ENCODE assay signal across 28 cellular contexts in the genomic region with DNA sequence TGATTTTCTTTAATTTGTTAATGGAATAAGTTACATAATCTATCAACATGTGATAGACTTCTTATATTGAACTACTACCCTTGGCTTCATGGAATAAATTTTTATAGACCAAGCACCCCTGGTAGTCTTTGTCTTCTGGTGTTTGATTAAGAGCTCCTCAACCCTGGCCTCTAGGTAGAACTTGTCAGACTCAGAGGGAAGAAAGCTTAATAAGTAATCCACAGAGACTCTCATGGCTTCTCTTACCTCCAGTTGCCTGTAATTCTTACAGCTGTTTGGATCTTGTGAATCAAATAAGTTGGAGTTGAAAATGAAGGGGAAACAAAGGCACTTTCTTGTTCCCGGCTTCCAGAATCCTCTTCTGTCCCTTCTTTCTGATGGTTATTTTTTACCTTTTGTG. TPM values are rescaled to one million over a fixed set of nuclear protein-coding genes. Genes with fewer than 3 reads are reported as not detected.
"Had no signal": no experiment of that assay in that cellular context is flagged by ENCODE, and none has a peak within 500 bp of the region (broad histone marks: within the 10 kb centered on the region; RNA-seq: fewer than 3 reads in every experiment).

No MANE protein-coding gene starts in this region.

- H3K4me1 ChIP-seq: ascending aorta, body of pancreas, Peyer's patch had no signal

- H3K27me3 Mint-ChIP-seq: activated CD4-positive, alpha-beta T cell treated with anti-CD3 and anti-CD28 coated beads for 36 hours; activated CD8-positive, alpha-beta T cell treated with anti-CD3 and anti-CD28 coated beads for 36 hours; activated naive CD8-positive, alpha-beta T cell treated with anti-CD3 and anti-CD28 coated beads, Interleukin-2, amount 50 U/mL, for 24 hours; activated T-cell treated with anti-CD3 and anti-CD28 coated beads, Interleukin-2, amount 50 U/mL, for 24 hours; T-helper 17 cell had no signal

- H3K27ac Mint-ChIP-seq: activated CD4-positive, alpha-beta T cell treated with anti-CD3 and anti-CD28 coated beads for 36 hours; activated CD8-positive, alpha-beta T cell treated with anti-CD3 and anti-CD28 coated beads for 36 hours; activated naive CD8-positive, alpha-beta T cell treated with anti-CD3 and anti-CD28 coated beads, Interleukin-2, amount 50 U/mL, for 24 hours; activated T-cell treated with anti-CD3 and anti-CD28 coated beads, Interleukin-2, amount 50 U/mL, for 24 hours; T-helper 17 cell had no signal

- H3K4me1 Mint-ChIP-seq: activated CD4-positive, alpha-beta T cell treated with anti-CD3 and anti-CD28 coated beads for 36 hours; activated naive CD8-positive, alpha-beta T cell treated with anti-CD3 and anti-CD28 coated beads, Interleukin-2, amount 50 U/mL, for 24 hours had no signal

- H3K4me2 ChIP-seq: KMS-11 had no signal

- H3K4me3 ChIP-seq: ascending aorta, body of pancreas, Peyer's patch, SJSA1 had no signal

- ATAC-seq: activated CD4-positive, alpha-beta T cell treated with anti-CD3 and anti-CD28 coated beads for 36 hours; activated CD8-positive, alpha-beta T cell treated with anti-CD3 and anti-CD28 coated beads for 36 hours; activated naive CD4-positive, alpha-beta T cell treated with anti-CD3 and anti-CD28 coated beads, Interleukin-2, amount 50 U/mL, for 72 hours; activated naive CD8-positive, alpha-beta T cell treated with anti-CD3 and anti-CD28 coated beads, Interleukin-2, amount 50 U/mL, for 24 hours; body of pancreas; T-helper 17 cell had no signal

- H3K27ac ChIP-seq: ascending aorta, body of pancreas, KMS-11, Peyer's patch, SJSA1 had no signal

- FAIRE-seq: bronchial epithelial cell had no signal

- H3K4me3 Mint-ChIP-seq: activated CD4-positive, alpha-beta T cell treated with anti-CD3 and anti-CD28 coated beads for 36 hours; activated CD8-positive, alpha-beta T cell treated with anti-CD3 and anti-CD28 coated beads for 36 hours; activated naive CD8-positive, alpha-beta T cell treated with anti-CD3 and anti-CD28 coated beads, Interleukin-2, amount 50 U/mL, for 24 hours; activated T-cell treated with anti-CD3 and anti-CD28 coated beads, Interleukin-2, amount 50 U/mL, for 24 hours; T-helper 17 cell had no signal

- H3K27me3 ChIP-seq: ascending aorta, body of pancreas, Peyer's patch, SJSA1 had no signal

- DNase-seq: activated CD4-positive, alpha-beta T cell treated with anti-CD3 and anti-CD28 coated beads for 36 hours; activated CD4-positive, alpha-beta T cell treated with anti-CD3 and anti-CD28 coated beads, Interleukin-2, amount 50 U/mL, for 1 hour; activated CD4-positive, CD25-positive, alpha-beta regulatory T cell; activated CD8-positive, alpha-beta memory T cell treated with anti-CD3 and anti-CD28 coated beads, Interleukin-2, amount 50 U/mL, for 48 hours; activated CD8-positive, alpha-beta T cell treated with anti-CD3 and anti-CD28 coated beads for 36 hours; activated effector memory CD4-positive, alpha-beta T cell treated with anti-CD3 and anti-CD28 coated beads, Interleukin-2, amount 50 U/mL, for 16 hours; activated naive CD4-positive, alpha-beta T cell treated with Interleukin-2 at 50 U/mL for 16 hours; activated naive CD8-positive, alpha-beta T cell treated with anti-CD3 and anti-CD28 coated beads, Interleukin-2, amount 50 U/mL, for 24 hours; activated T-cell treated with anti-CD3 and anti-CD28 coated beads, Interleukin-2, amount 50 U/mL, for 24 hours; amniotic stem cell; body of pancreas; central memory CD4-positive, alpha-beta T cell; MM.1S; NCI-H1105; NCI-H1436 treated with DMSO at 0.1 percent for 48 hours; NCI-H187; NCI-H2081; NCI-H446; NCI-H524; Peyer's patch; SHP77; T-helper 17 cell; T-helper 9 cell had no signal

- H3K9ac ChIP-seq: KMS-11 had no signal

- H3K9me3 ChIP-seq: ascending aorta, body of pancreas, Peyer's patch, SJSA1 had no signal

- H3K9me3 Mint-ChIP-seq: activated CD8-positive, alpha-beta T cell treated with anti-CD3 and anti-CD28 coated beads for 36 hours; activated naive CD4-positive, alpha-beta T cell treated with anti-CD3 and anti-CD28 coated beads, Interleukin-2, amount 50 U/mL, for 72 hours; activated naive CD8-positive, alpha-beta T cell treated with anti-CD3 and anti-CD28 coated beads, Interleukin-2, amount 50 U/mL, for 24 hours; activated T-cell treated with anti-CD3 and anti-CD28 coated beads, Interleukin-2, amount 50 U/mL, for 24 hours had no signal

RNA-seq across cellular contexts. Expression of a gene that starts 7.0 kb away (rescaled TPM):
- total RNA-seq: body of pancreas, SJSA1 had no signal
